8 cellular contexts compared by ENCODE assay signal in the genomic region with DNA sequence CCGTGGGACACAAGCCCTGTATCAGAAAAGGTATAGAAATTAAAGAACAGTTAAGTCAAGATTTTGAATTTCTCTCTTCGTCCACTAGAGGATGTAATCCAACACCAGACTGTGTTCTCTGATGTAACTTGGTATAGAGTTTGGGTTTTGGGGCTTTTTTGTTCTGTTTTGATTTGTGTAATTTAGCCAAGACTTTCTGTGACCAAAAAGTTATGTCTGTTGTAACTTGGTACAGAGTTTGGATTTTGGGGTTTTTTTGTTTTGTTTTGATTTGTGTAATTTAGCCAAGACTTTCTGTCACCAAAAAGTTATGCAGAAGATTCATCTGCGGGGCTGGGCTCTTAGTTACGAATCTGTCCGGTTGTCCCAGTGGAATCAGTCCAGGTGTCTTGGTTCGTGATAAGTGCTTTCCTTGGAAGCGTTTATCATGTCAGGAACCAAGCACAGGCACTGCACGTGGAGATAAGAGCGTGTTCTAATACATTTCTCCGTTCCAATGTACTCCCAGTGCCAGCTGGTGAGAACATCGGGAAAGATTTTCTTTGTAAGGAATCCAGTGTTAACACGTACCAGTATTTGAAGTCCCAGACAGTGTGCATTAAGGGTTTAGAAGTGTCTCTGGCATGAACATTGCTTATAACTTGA. TPM values are rescaled to one million over a fixed set of nuclear protein-coding genes. Genes with fewer than 3 reads are reported as not detected.
A peak's percentile ranks its signal among the peaks of the same experiment; 100 is the strongest.
DNase-seq lines count a peak whose midpoint lies in the region; ATAC-seq, FAIRE-seq and TF ChIP-seq lines count a peak whose summit lies in the region.

No MANE protein-coding gene starts in this region.

- peaks cover 60% of the 10 kb centered on the region for H3K4me1 Mint-ChIP-seq in activated T-cell treated with anti-CD3 and anti-CD28 coated beads, Interleukin-2, amount 50 U/mL, for 24 hours (ENCODE audit: low read depth)

- peak; percentile 38 to 92 (median 72) for TF ChIP-seq CTCF in Peyer's patch (IDR thresholded peaks at IDR 0.05)
- peak in 2 of 3 experiments; percentile 38 to 46; a peak in 2 of 4 replicates for TF ChIP-seq CTCF in H1 (IDR thresholded peaks at IDR 0.05; ENCODE audit: control extremely low read depth in 1 of 3, insufficient read depth in 1 of 3, low read depth in 1 of 3, low read length in 3 of 3)

- H3K9me3 ChIP-seq in Peyer's patch (no peaks in the 10 kb centered on the region), H1 (ENCODE audit: insufficient read depth in 2 of 2, low read depth in 1 of 2, low read length in 1 of 2) (no peaks in the 10 kb centered on the region), muscle layer of duodenum (ENCODE audit: control insufficient read depth in 1 of 2, low read length in 2 of 2) (no peaks in the 10 kb centered on the region)

- no peak overlapping the region for H2AFZ ChIP-seq in H1 (ENCODE audit: low read length)

- H3K4ac ChIP-seq in H1 (replicated peaks; ENCODE audit: insufficient read length, low read depth, low read length): no peak overlapping the region

- H3K36me3 ChIP-seq in Peyer's patch (peaks cover 0 to 40% (median 0%) of the 10 kb centered on the region in 3 donors), H1 (ENCODE audit: control insufficient read depth in 2 of 4, insufficient read depth in 4 of 4, low read length in 3 of 4) (peaks cover 17 to 41% (median 25%) of the 10 kb centered on the region in 4 experiments), muscle layer of duodenum (ENCODE audit: control insufficient read depth in 1 of 2, insufficient read depth in 2 of 2, low read length in 2 of 2) (peaks cover 22 to 27% of the 10 kb centered on the region in 2 donors), H7 (replicated peaks; ENCODE audit: control insufficient read depth, insufficient read depth, low read length) (peaks cover 16% of the 10 kb centered on the region)

- H3K4me2 ChIP-seq in H1 (ENCODE audit: insufficient read depth in 1 of 2, low read depth in 2 of 2, low read length in 2 of 2): no peak overlapping the region

- TF ChIP-seq RAD21 in H1 (IDR thresholded peaks at IDR 0.05 in 1 of 2, conservative IDR thresholded peaks at IDR 0.05 in 1 of 2; ENCODE audit: low read depth in 2 of 2, low read length in 2 of 2): peak; percentile 52 to 58

- peaks cover 90% of the 10 kb centered on the region for H3K36me3 Mint-ChIP-seq in activated T-cell treated with anti-CD3 and anti-CD28 coated beads, Interleukin-2, amount 50 U/mL, for 24 hours (ENCODE audit: low read depth)

- no peak for DNase-seq in activated T-cell treated with anti-CD3 and anti-CD28 coated beads, Interleukin-2, amount 50 U/mL, for 24 hours
- no peak for DNase-seq in activated T-cell treated with anti-CD3 and anti-CD28 coated beads, Interleukin-2, amount 50 U/mL, for 48 hours
- DNase-seq in Peyer's patch: no peak
- DNase-seq in H1 (ENCODE audit: low read depth in 1 of 2, low spot score in 2 of 2): no peak
- DNase-seq in H7: no peak
- no peak for DNase-seq in COLO668 (lab: John Stamatoyannopoulos, UW; ENCODE audit: unreplicated experiment)

- H3K27ac ChIP-seq in Peyer's patch (peak overlapping the region; percentile 5 to 73 (median 41)), H1 (ENCODE audit: low read depth, low read length) (no peak overlapping the region), muscle layer of duodenum (ENCODE audit: low read length) (peak overlapping the region; percentile 0)

- CTCF ChIA-PET in H1 (lab: Charles Lee; ENCODE audit: partially characterized antibody): interaction anchor here (0.7 to 2.2 kb wide), 8 partner anchors 11 to 147 kb away, joined by 3 to 10 read pairs (median 3); no protein-coding TSS in a partner anchor

- H3K23ac ChIP-seq in H1 (ENCODE audit: insufficient read length): no peak overlapping the region

- H2BK20ac ChIP-seq in H1 (ENCODE audit: low read length): no peak overlapping the region

- H3K9me3 Mint-ChIP-seq in activated T-cell treated with anti-CD3 and anti-CD28 coated beads, Interleukin-2, amount 50 U/mL, for 24 hours: no peaks in the 10 kb centered on the region

- TF ChIP-seq POLR2A in Peyer's patch (IDR thresholded peaks at IDR 0.05) (no peak), H1 (IDR thresholded peaks at IDR 0.05; ENCODE audit: control extremely low read depth in 1 of 2, low read depth in 2 of 2, low read length in 2 of 2) (no peak)

- no peak for FAIRE-seq in H1 (lab: Jason Lieb, UNC)

- H3K79me1 ChIP-seq in H1 (ENCODE audit: low read depth, low read length): no peaks in the 10 kb centered on the region; the same call in none of the 2 replicates

- H4K91ac ChIP-seq in H1 (replicated peaks; ENCODE audit: insufficient read length, low read length): no peak overlapping the region

- H3K4me1 ChIP-seq in Peyer's patch (peaks cover 0 to 33% (median 5%) of the 10 kb centered on the region in 4 donors), H1 (replicated peaks in 1 of 4; ENCODE audit: control insufficient read depth in 3 of 4, insufficient read depth in 4 of 4, low read length in 3 of 4) (no peaks in the 10 kb centered on the region; a peak in 2 of 7 replicates), muscle layer of duodenum (ENCODE audit: control insufficient read depth in 1 of 2, insufficient read depth in 2 of 2, low read length in 2 of 2) (peaks cover 8 to 28% of the 10 kb centered on the region in 2 donors)

- peak overlapping the region; percentile 64 for H3K27ac Mint-ChIP-seq in activated T-cell treated with anti-CD3 and anti-CD28 coated beads, Interleukin-2, amount 50 U/mL, for 24 hours

- no peak overlapping the region for H2BK12ac ChIP-seq in H1 (ENCODE audit: low read depth, low read length)

- POLR2A ChIA-PET in H1 (lab: Charles Lee; ENCODE audit: partially characterized antibody): no interaction called here

- no peak overlapping the region for H3K9ac ChIP-seq in H1 (replicated peaks in 1 of 4; ENCODE audit: extremely low read depth in 1 of 4, low read depth in 3 of 4, low read length in 3 of 4)

- no peak overlapping the region for H3K56ac ChIP-seq in H1 (replicated peaks; ENCODE audit: insufficient read length, low read depth, low read length)

- no peak overlapping the region for H3K4me3 Mint-ChIP-seq in activated T-cell treated with anti-CD3 and anti-CD28 coated beads, Interleukin-2, amount 50 U/mL, for 24 hours

- no peak overlapping the region for H3K14ac ChIP-seq in H1 (ENCODE audit: insufficient read length)

- peaks cover 0 to 11% of the 10 kb centered on the region in 2 experiments; a peak in 1 of 4 replicates for H3K79me2 ChIP-seq in H1 (ENCODE audit: control insufficient read depth in 1 of 2, insufficient read depth in 2 of 2, low read length in 2 of 2)

- WGBS in H1 (ENCODE audit: extremely low coverage in 1 of 2, insufficient coverage in 1 of 2, insufficient read length in 1 of 2, insufficient replicate concordance in 2 of 2, low coverage in 1 of 2, low lambda C conversion rate in 2 of 2, missing lambda C conversion rate in 1 of 2), 2 experiments: 84% methylated on average over 12 of the region's 12 CpGs; no CpG with 5 or more reads in 1 of the 2 experiments

- TF ChIP-seq EP300 in H1 (IDR thresholded peaks at IDR 0.05; ENCODE audit: borderline replicate concordance in 1 of 2, low read depth in 2 of 2, low read length in 2 of 2): no peak

- H3K27me3 Mint-ChIP-seq in activated T-cell treated with anti-CD3 and anti-CD28 coated beads, Interleukin-2, amount 50 U/mL, for 24 hours: no peaks in the 10 kb centered on the region

- no peak overlapping the region for H4K8ac ChIP-seq in H1 (ENCODE audit: extremely low read depth, insufficient read depth, low read length)

- 0 out of 2 replicates have a peak overlapping the region, but pooled peaks have one; percentile 50 for H2BK5ac ChIP-seq in H1 (ENCODE audit: low read depth, low read length)

- no peak overlapping the region for H2BK120ac ChIP-seq in H1 (replicated peaks; ENCODE audit: low read depth, low read length)

- no peak overlapping the region for H2BK15ac ChIP-seq in H1 (ENCODE audit: low read length)

- no peak for ATAC-seq in HG03135 (IDR thresholded peaks at IDR 0.05; ENCODE audit: unreplicated experiment)

- H3K4me3 ChIP-seq in Peyer's patch (no peak overlapping the region), H1 (ENCODE audit: extremely low read depth in 1 of 4, insufficient read depth in 2 of 4, low read depth in 3 of 4, low read length in 4 of 4) (no peak overlapping the region), muscle layer of duodenum (ENCODE audit: low read depth in 1 of 2, low read length in 2 of 2) (no peak overlapping the region), H7 (ENCODE audit: insufficient read depth, low read depth, low read length) (no peak overlapping the region)

- H3K18ac ChIP-seq in H1 (ENCODE audit: extremely low read depth, low read length): no peak overlapping the region

- H3K27me3 ChIP-seq in Peyer's patch: no peaks in the 10 kb centered on the region
- no peaks in the 10 kb centered on the region for H3K27me3 ChIP-seq in H1 (replicated peaks in 1 of 4; ENCODE audit: control insufficient read depth in 3 of 4, extremely low read depth in 1 of 4, insufficient read depth in 3 of 4, low read length in 3 of 4)
- H3K27me3 ChIP-seq in muscle layer of duodenum (ENCODE audit: low read depth, low read length): no peaks in the 10 kb centered on the region
- H3K27me3 ChIP-seq in H7 (ENCODE audit: control insufficient read depth, insufficient read depth, low read length): no peaks in the 10 kb centered on the region

- peaks cover 3 to 5% of the 10 kb centered on the region in 2 experiments for H4K20me1 ChIP-seq in H1 (replicated peaks in 1 of 2; ENCODE audit: control insufficient read depth in 1 of 2, insufficient read depth in 2 of 2, low read length in 2 of 2)

- no peaks in the 10 kb centered on the region for H3K23me2 ChIP-seq in H1 (ENCODE audit: low read depth, low read length)

- H2AK5ac ChIP-seq in H1 (ENCODE audit: low read depth, low read length): no peak overlapping the region

- H4K5ac ChIP-seq in H1 (ENCODE audit: insufficient read length, low read depth, low read length): no peak overlapping the region

TF ChIP-seq in H1, 55 proteins besides CTCF, POLR2A, EP300 and RAD21 (continues in another document):
- no peak for TF ChIP-seq MAFK (IDR thresholded peaks at IDR 0.05; ENCODE audit: low read depth, low read length)
- no peak for TF ChIP-seq TAF7 (optimal IDR thresholded peaks at IDR 0.05; ENCODE audit: borderline replicate concordance, low read depth, low read length)
- TF ChIP-seq KDM5A (IDR thresholded peaks at IDR 0.05; ENCODE audit: low read length): no peak
- TF ChIP-seq KDM1A (IDR thresholded peaks at IDR 0.05; ENCODE audit: borderline replicate concordance, low read length): no peak

RNA-seq across cellular contexts. Expression of gene SEC14L1, which starts 44.1 kb away (rescaled TPM):
- 100 to 1,000 TPM in 1 of 4 donors, 10 to 100 TPM in 3; 18.2 to 187 (median 46.5) TPM for total RNA-seq in Peyer's patch
- total RNA-seq in H1 (2021; fragmentation: NEBNext Ultra II Directional; extraction: Animal tissue kit (Norgen Biotek cat#: 25700)): 74.4 TPM in 2 replicates
- 27.2 and 42.7 TPM in 2 replicates for polyA plus RNA-seq in H1 (2011; rRNA removed)
- polyA plus RNA-seq in H1 (2011; cell fraction: cytosol; rRNA removed): 18.7 TPM
- 73.2 TPM for polyA plus RNA-seq in H1 (2011; cell fraction: nucleus; rRNA removed)
- 40.4 to 51.0 TPM (median 49.2 TPM) in 4 replicates for polyA plus RNA-seq in H1 (2012, experiment 1 of 2)
- 8.8 TPM for polyA plus RNA-seq in H1 (2012, experiment 2 of 2)
- 63.8 TPM for polyA plus RNA-seq in H1 (2013, experiment 1 of 2)
- polyA plus RNA-seq in H1 (2013, experiment 2 of 2): 57.5 TPM
- 23.0 and 24.1 TPM in 2 replicates for polyA minus RNA-seq in H1 (2011; rRNA and poly(A)+ RNA removed)
- 30.6 TPM for polyA minus RNA-seq in H1 (2011; cell fraction: cytosol; rRNA and poly(A)+ RNA removed)
- polyA minus RNA-seq in H1 (2011; cell fraction: nucleus; rRNA and poly(A)+ RNA removed): 45.3 TPM
- total RNA-seq in H7 (2014; rRNA removed; shearing (Covaris generic)): 45.9 and 68.3 TPM in 2 replicates
